ENCODE assay signal across 8 cellular contexts in genomic region chr15:22838292-22839042, GRCh38. TPM values are rescaled to one million over a fixed set of nuclear protein-coding genes. Genes with fewer than 3 reads are reported as not detected.
DNase-seq lines count a peak whose midpoint lies in the region; ATAC-seq lines count a peak whose summit lies in the region.

TSS of gene NIPA2 (plus strand) at chr15:22838666. CDS start at chr15:22851732, 13,066 bp downstream.

- H3K27ac ChIP-seq in BLaER1 treated with 17β-estradiol and CSF1 and Interleukin-3, amounts not matched to agents 10 nM and 100 nM, result peak within 1 kb of the TSS; percentile 81 to 97 (median 93)

- no peaks in the 10 kb centered on the region for H3K27me3 ChIP-seq in BLaER1 treated with 17β-estradiol and CSF1 and Interleukin-3, amounts not matched to agents 10 nM and 100 nM

- H3K9ac ChIP-seq in BLaER1 treated with 17β-estradiol and CSF1 and Interleukin-3, amounts not matched to agents 10 nM and 100 nM, result peak within 1 kb of the TSS; percentile 90 to 97 (median 94)

- peaks cover 16 to 32% (median 28%) of the 10 kb centered on the region in 10 experiments for H3K4me1 ChIP-seq in BLaER1 treated with 17β-estradiol and CSF1 and Interleukin-3, amounts not matched to agents 10 nM and 100 nM

- peak; percentile 72 for ATAC-seq in GM19351 (IDR thresholded peaks at IDR 0.05; ENCODE audit: unreplicated experiment)
- ATAC-seq in HG03521 (IDR thresholded peaks at IDR 0.05; ENCODE audit: unreplicated experiment), result peak; percentile 89
- peak; percentile 95 for ATAC-seq in left lobe of liver

- H3K36me3 ChIP-seq in BLaER1 treated with 17β-estradiol and CSF1 and Interleukin-3, amounts not matched to agents 10 nM and 100 nM, result peaks cover 17 to 33% (median 31%) of the 10 kb centered on the region in 11 experiments

- H3K4me3 ChIP-seq in BLaER1 treated with 17β-estradiol and CSF1 and Interleukin-3, amounts not matched to agents 10 nM and 100 nM, result peak within 1 kb of the TSS; percentile 81 to 98 (median 89)

- H3K4me2 ChIP-seq in BLaER1 treated with 17β-estradiol and CSF1 and Interleukin-3, amounts not matched to agents 10 nM and 100 nM, result peak within 1 kb of the TSS; percentile 78 to 99 (median 96)

- peaks cover 0 to 3% (median 2%) of the 10 kb centered on the region in 11 experiments; a peak in 10 of 22 replicates for H3K9me3 ChIP-seq in BLaER1 treated with 17β-estradiol and CSF1 and Interleukin-3, amounts not matched to agents 10 nM and 100 nM (replicated peaks in 1 of 11)

- DNase-seq in NCI-H748 (lab: John Stamatoyannopoulos, UW; ENCODE audit: unreplicated experiment) (peak; percentile 95), dedifferentiated amniotic fluid mesenchymal stem cell (ENCODE audit: extremely low spot score) (peak; percentile 96), left lobe of liver (ENCODE audit: low spot score) (peak; percentile 100)
- DNase-seq in activated CD4-positive, alpha-beta T cell treated with anti-CD3 and anti-CD28 coated beads, Interleukin-2, amount 50 U/mL, for 1 hour, result peak; percentile 98
- peak; percentile 97 for DNase-seq in stimulated activated CD4-positive, alpha-beta T cell treated with anti-CD3 and anti-CD28 coated beads, Interleukin-2, amount 100 ng/mL, for 4 hours (ENCODE audit: low read depth)

- H4K20me1 ChIP-seq in BLaER1 treated with 17β-estradiol and CSF1 and Interleukin-3, amounts not matched to agents 10 nM and 100 nM, result peaks cover 36 to 49% (median 38%) of the 10 kb centered on the region in 11 experiments; a peak in 21 of 22 replicates

RNA-seq across cellular contexts. Expression of gene NIPA2, which starts in this region (rescaled TPM):
- total RNA-seq in left lobe of liver, result 18.1 TPM

Comparison
In these comparisons a context has a peak if more than half of its experiments do, and no peak if none do; other contexts are left out.
1. Peak in every context shown above with its lines: DNase-seq, ATAC-seq, H3K4me3 ChIP-seq and H3K27ac ChIP-seq.